1 cellular context compared by ENCODE assay signal in genomic region chr17:28221751-28222414, GRCh38.
TF ChIP-seq lines count a peak whose summit lies in the region.

No MANE protein-coding gene starts in this region.

TF ChIP-seq in K562, 482 proteins besides CTCF, POLR2A, EP300 and RAD21 (continued from another document):
- TF ChIP-seq CHD7 (IDR thresholded peaks at IDR 0.05; ENCODE audit: low read depth, low read length): no peak
- no peak for TF ChIP-seq CREB3L1 (IDR thresholded peaks at IDR 0.05; ENCODE audit: borderline replicate concordance, low read depth)
- TF ChIP-seq HNRNPH1 (optimal IDR thresholded peaks at IDR 0.05; ENCODE audit: low read depth, low read length): no peak
- TF ChIP-seq EGR1 (conservative IDR thresholded peaks at IDR 0.05): peak; percentile 29; the same call in 1 of the 2 replicates
- no peak for TF ChIP-seq AFF1 (IDR thresholded peaks at IDR 0.05; ENCODE audit: low read depth in 1 of 2, partially characterized antibody in 2 of 2)
- TF ChIP-seq SP2 (IDR thresholded peaks at IDR 0.05; ENCODE audit: extremely low read depth, low read depth, low read length, poor library complexity, severe bottlenecking): no peak
